In genomic region chr5:5736007-5736406, GRCh38 we compare ENCODE assay signal across 29 cellular contexts.
"Had no signal": no experiment of that assay in that cellular context is flagged by ENCODE, and none has a peak within 500 bp of the region (broad histone marks: within the 10 kb centered on the region; RNA-seq: fewer than 3 reads in every experiment).

No MANE protein-coding gene starts in this region.

- FAIRE-seq: endometrium, small intestine had no signal

- H3K4me1 ChIP-seq: esophagus squamous epithelium, heart right ventricle, parathyroid adenoma, right lobe of liver, suprapubic skin, transverse colon, upper lobe of right lung, uterus had no signal

- H3K27me3 ChIP-seq: esophagus squamous epithelium, heart right ventricle, right lobe of liver, suprapubic skin, transverse colon, upper lobe of right lung, uterus had no signal

- H3K4me3 ChIP-seq: coronary artery, esophagus squamous epithelium, heart right ventricle, mucosa of descending colon, right lobe of liver, suprapubic skin, transverse colon, upper lobe of right lung, uterus had no signal

- H3K27ac ChIP-seq: coronary artery, esophagus squamous epithelium, heart right ventricle, parathyroid adenoma, right lobe of liver, suprapubic skin, transverse colon, upper lobe of right lung, uterus had no signal

- H2AFZ ChIP-seq: parathyroid adenoma had no signal

- H3K36me3 ChIP-seq: esophagus squamous epithelium, heart right ventricle, right lobe of liver, suprapubic skin, transverse colon, upper lobe of right lung, uterus had no signal

- ATAC-seq: effector memory CD8-positive, alpha-beta T cell; heart right ventricle; left lobe of liver; mucosa of descending colon; natural killer cell treated with Interleukin-12 subunit alpha and Interleukin-12 subunit beta and Interleukin-15 and Interleukin-18, amount 100 ng/mL, for 72 hours; right lobe of liver; stimulated activated naive CD8-positive, alpha-beta T cell treated with anti-CD3 and anti-CD28 coated beads, Interleukin-15, amount 100 ng/mL, for 72 hours; upper lobe of right lung had no signal

- H3K9ac ChIP-seq: parathyroid adenoma had no signal

- H3K79me2 ChIP-seq: parathyroid adenoma had no signal

- DNase-seq: dermis blood vessel endothelial cell; effector memory CD8-positive, alpha-beta T cell; erythroblast; esophagus squamous epithelium; foreskin melanocyte; glutamatergic neuron; heart right ventricle; hippocampal formation; immature natural killer cell; islet precursor cell; kidney glomerular epithelial cell; mesenchymal stem cell; mucosa of descending colon; naive B cell; right lobe of liver; small intestine; stimulated activated CD4-positive, alpha-beta T cell treated with anti-CD3 and anti-CD28 coated beads, Interleukin-15, amount 100 ng/mL, for 24 hours; stimulated activated CD4-positive, alpha-beta T cell treated with anti-CD3 and anti-CD28 coated beads, Interleukin-2, amount 100 ng/mL, for 48 hours; stimulated activated naive CD4-positive, alpha-beta T cell; stimulated activated naive CD8-positive, alpha-beta T cell treated with anti-CD3 and anti-CD28 coated beads, Interleukin-15, amount 100 ng/mL, for 72 hours; transverse colon; upper lobe of right lung; uterus had no signal

- H3K9me3 ChIP-seq: esophagus squamous epithelium, mucosa of descending colon, right lobe of liver, suprapubic skin, transverse colon, upper lobe of right lung, uterus had no signal
